8 cellular contexts compared by ENCODE assay signal in genomic region chr3:14123308-14124222, GRCh38. TPM values are rescaled to one million over a fixed set of nuclear protein-coding genes. Genes with fewer than 3 reads are reported as not detected.
DNase-seq lines count a peak whose midpoint lies in the region; ATAC-seq and TF ChIP-seq lines count a peak whose summit lies in the region.

No MANE protein-coding gene starts in this region.

- WGBS in adrenal gland, 4 donors: 53 to 63% (median 59%) methylated on average over 14 to 15 of the region's 15 CpGs
- WGBS in lower leg skin, 2 donors: 38 to 39% methylated on average over 15 of the region's 15 CpGs
- WGBS in tibial nerve, 2 donors: 56 to 59% methylated on average over 15 of the region's 15 CpGs

- H3K9me3 ChIP-seq in adrenal gland (replicated peaks in 1 of 3) (no peaks in the 10 kb centered on the region), tibial nerve (no peaks in the 10 kb centered on the region)

- no peak for ATAC-seq in GM19397 (IDR thresholded peaks at IDR 0.05; ENCODE audit: unreplicated experiment)

- H3K27me3 Mint-ChIP-seq in activated T-cell treated with anti-CD3 and anti-CD28 coated beads, Interleukin-2, amount 50 U/mL, for 24 hours: no peaks in the 10 kb centered on the region

- H3K27me3 ChIP-seq in adrenal gland: no peaks in the 10 kb centered on the region
- no peaks in the 10 kb centered on the region for H3K27me3 ChIP-seq in tibial nerve

- TF ChIP-seq EP300 in tibial nerve (IDR thresholded peaks at IDR 0.05): no peak

- H3K27ac ChIP-seq in adrenal gland (peak overlapping the region in 3 of 5 donors; percentile 91 to 96 (median 95)), tibial nerve (peak overlapping the region in 3 of 4 donors; percentile 90 to 98 (median 94))

- DNase-seq in activated T-cell treated with anti-CD3 and anti-CD28 coated beads, Interleukin-2, amount 50 U/mL, for 24 hours: no peak
- no peak for DNase-seq in activated T-cell treated with anti-CD3 and anti-CD28 coated beads, Interleukin-2, amount 50 U/mL, for 1 hour
- no peak for DNase-seq in adrenal gland
- peak in 1 of 2 donors; percentile 63 for DNase-seq in lower leg skin (ENCODE audit: low spot score in 2 of 2)
- no peak for DNase-seq in tibial nerve (ENCODE audit: low spot score in 2 of 2)
- no peak for DNase-seq in NCI-H774 (lab: John Stamatoyannopoulos, UW)
- DNase-seq in NCI-H1930 (lab: John Stamatoyannopoulos, UW): no peak

- intact Hi-C loops in adrenal gland (cut with DNase I): loop anchor here in 1 of 2 donors (10.0 kb wide), 1 partner anchor 51 kb away; the partner anchor contains the start of genes LSM3 and XPC
- intact Hi-C loops in lower leg skin (cut with DNase I; ENCODE audit: low total_unique reads): loop anchor here (10.0 kb wide), 1 partner anchor 51 kb away; the partner anchor contains the start of genes LSM3 and XPC

- TF ChIP-seq POLR2A in adrenal gland (IDR thresholded peaks at IDR 0.05) (no peak), lower leg skin (IDR thresholded peaks at IDR 0.05) (no peak), tibial nerve (IDR thresholded peaks at IDR 0.05) (no peak)

- TF ChIP-seq CTCF in adrenal gland (IDR thresholded peaks at IDR 0.05) (no peak), lower leg skin (IDR thresholded peaks at IDR 0.05) (no peak), tibial nerve (IDR thresholded peaks at IDR 0.05) (no peak)

- H3K36me3 ChIP-seq in adrenal gland (replicated peaks in 1 of 2) (no peaks in the 10 kb centered on the region), tibial nerve (peaks cover 0 to 46% (median 0%) of the 10 kb centered on the region in 3 donors)

- peaks cover 91% of the 10 kb centered on the region for H3K36me3 Mint-ChIP-seq in activated T-cell treated with anti-CD3 and anti-CD28 coated beads, Interleukin-2, amount 50 U/mL, for 24 hours (ENCODE audit: low read depth)

- peaks cover 62% of the 10 kb centered on the region for H3K4me1 Mint-ChIP-seq in activated T-cell treated with anti-CD3 and anti-CD28 coated beads, Interleukin-2, amount 50 U/mL, for 24 hours (ENCODE audit: low read depth)

- peak overlapping the region; percentile 97 for H3K4me3 Mint-ChIP-seq in activated T-cell treated with anti-CD3 and anti-CD28 coated beads, Interleukin-2, amount 50 U/mL, for 24 hours

- no peaks in the 10 kb centered on the region for H3K9me3 Mint-ChIP-seq in activated T-cell treated with anti-CD3 and anti-CD28 coated beads, Interleukin-2, amount 50 U/mL, for 24 hours

- H3K27ac Mint-ChIP-seq in activated T-cell treated with anti-CD3 and anti-CD28 coated beads, Interleukin-2, amount 50 U/mL, for 24 hours: peak overlapping the region; percentile 96

- H3K4me3 ChIP-seq in adrenal gland (peak overlapping the region in 3 of 4 donors; percentile 56 to 76 (median 61)), lower leg skin (ENCODE audit: low read depth, poor library complexity, severe bottlenecking) (peak overlapping the region; percentile 99), tibial nerve (peak overlapping the region; percentile 72 to 95 (median 82))

- H3K4me1 ChIP-seq in adrenal gland (replicated peaks in 1 of 2) (peaks cover 20 to 49% of the 10 kb centered on the region in 2 donors), tibial nerve (peaks cover 3 to 46% (median 27%) of the 10 kb centered on the region in 4 donors)

RNA-seq across cellular contexts. Expression of gene CHCHD4, which starts 1.1 kb away (rescaled TPM):
- total RNA-seq in adrenal gland (10 to 100 TPM; 10.2 to 25.2 (median 17.6) TPM), lower leg skin (10 to 100 TPM in 3 of 4 donors, 1 to 10 TPM in 1; 8.4 to 14.6 (median 11.8) TPM), tibial nerve (10 to 100 TPM; 10.7 to 17.7 (median 13.8) TPM)
- polyA plus RNA-seq in adrenal gland: 10 to 100 TPM; 10.1 to 39.0 (median 11.7) TPM

RNA-seq across cellular contexts. Expression of gene TMEM43, which starts 1.3 kb away (rescaled TPM):
- total RNA-seq in adrenal gland (10 to 100 TPM; 52.4 to 79.1 (median 59.1) TPM), lower leg skin (100 to 1,000 TPM; 184 to 225 (median 202) TPM), tibial nerve (100 to 1,000 TPM in 3 of 4 donors, 10 to 100 TPM in 1; 99.9 to 130 (median 120) TPM)
- polyA plus RNA-seq in adrenal gland: 10 to 100 TPM; 40.0 to 50.4 (median 41.5) TPM

RNA-seq across cellular contexts. Expression of gene XPC, which starts 54.8 kb away (rescaled TPM):
- total RNA-seq in adrenal gland (10 to 100 TPM; 15.6 to 66.5 (median 34.7) TPM), lower leg skin (100 to 1,000 TPM in 1 of 4 donors, 10 to 100 TPM in 3; 50.6 to 110 (median 76.2) TPM), tibial nerve (10 to 100 TPM; 47.7 to 77.1 (median 61.3) TPM)
- 10 to 100 TPM; 20.4 to 30.7 (median 21.2) TPM for polyA plus RNA-seq in adrenal gland

RNA-seq across cellular contexts. Expression of gene LSM3, which starts 55.1 kb away (rescaled TPM):
- total RNA-seq in adrenal gland: 10 to 100 TPM in 3 of 8 donors, 1 to 10 TPM in 5; 5.8 to 13.8 (median 9.5) TPM
- 10 to 100 TPM in 1 of 3 donors, 1 to 10 TPM in 2; 4.1 to 25.8 (median 6.1) TPM for polyA plus RNA-seq in adrenal gland
- 10 to 100 TPM in 1 of 4 donors, 1 to 10 TPM in 3; 7.6 to 11.4 (median 8.2) TPM for total RNA-seq in lower leg skin
- total RNA-seq in tibial nerve: 1 to 10 TPM; 4.8 to 7.9 (median 5.8) TPM
